In genomic region chr7:125257617-125258016, GRCh38 we compare ENCODE assay signal across 20 cellular contexts.
A peak's percentile ranks its signal among the peaks of the same experiment; 100 is the strongest.
DNase-seq lines count a peak whose midpoint lies in the region; ATAC-seq, FAIRE-seq and TF ChIP-seq lines count a peak whose summit lies in the region.
"Had no signal": no experiment of that assay in that cellular context is flagged by ENCODE, and none has a peak within 500 bp of the region (broad histone marks: within the 10 kb centered on the region; RNA-seq: fewer than 3 reads in every experiment).

No MANE protein-coding gene starts in this region.

- no peak for TF ChIP-seq EP300 in K562 (IDR thresholded peaks at IDR 0.05; ENCODE audit: low read length)
- no peak for TF ChIP-seq EP300 in transverse colon (IDR thresholded peaks at IDR 0.05; ENCODE audit: low read depth)

- no peak overlapping the region for H3K4me3 Mint-ChIP-seq in neural crest cell
- H3K4me3 Mint-ChIP-seq: CD8-positive, alpha-beta memory T cell; HFFc6 had no signal

- no peaks in the 10 kb centered on the region for H3K9me1 ChIP-seq in K562 (ENCODE audit: control insufficient read depth, insufficient read depth, low read length)

- no peak overlapping the region for H3K9ac ChIP-seq in K562 (ENCODE audit: insufficient read depth in 1 of 2, low read depth in 2 of 2, low read length in 2 of 2)
- H3K9ac ChIP-seq: BLaER1 had no signal

- POLR2A ChIA-PET in K562 (lab: Yijun Ruan, JAX): no interaction called here

- H3K36me3 Mint-ChIP-seq in neural crest cell (ENCODE audit: low read depth): no peaks in the 10 kb centered on the region
- H3K36me3 Mint-ChIP-seq: CD8-positive, alpha-beta memory T cell had no signal

- FAIRE-seq in K562 (lab: Jason Lieb, UNC) (no peak), pancreas (lab: Jason Lieb, UNC) (no peak)
- FAIRE-seq: HepG2 had no signal

- H3K4me3 ChIP-seq in cardiac muscle cell (no peak overlapping the region), K562 (no peak overlapping the region), pancreas (no peak overlapping the region), transverse colon (no peak overlapping the region)
- H3K4me3 ChIP-seq: BLaER1 had no signal

- WGBS in K562 (ENCODE audit: insufficient coverage, low coverage, missing lambda C conversion rate): 13% methylated on average over 2 of the region's 2 CpGs
- WGBS in pancreas, 2 donors: 61 to 82% methylated on average over 2 of the region's 2 CpGs
- WGBS in transverse colon (ENCODE audit: low coverage in 1 of 2), 2 donors: 64% methylated on average over 2 of the region's 2 CpGs; no CpG with 5 or more reads in 1 of the 2 donors

- H3K27me3 ChIP-seq in cardiac muscle cell: no peaks in the 10 kb centered on the region
- no peaks in the 10 kb centered on the region for H3K27me3 ChIP-seq in K562 (ENCODE audit: control insufficient read depth in 2 of 2, insufficient read depth in 2 of 2, low read length in 2 of 2)
- no peaks in the 10 kb centered on the region for H3K27me3 ChIP-seq in pancreas
- no peaks in the 10 kb centered on the region for H3K27me3 ChIP-seq in transverse colon
- H3K27me3 ChIP-seq: BLaER1 had no signal

- TF ChIP-seq CTCF in cardiac muscle cell (IDR thresholded peaks at IDR 0.05; ENCODE audit: low read depth, low read length): no peak
- TF ChIP-seq CTCF in K562 (IDR thresholded peaks at IDR 0.05 in 2 of 3, conservative IDR thresholded peaks at IDR 0.05 in 1 of 3; ENCODE audit: insufficient read depth in 2 of 3, low read depth in 1 of 3, low read length in 3 of 3): no peak
- no peak for TF ChIP-seq CTCF in neural crest cell (conservative IDR thresholded peaks at IDR 0.05)
- no peak for TF ChIP-seq CTCF in pancreas (IDR thresholded peaks at IDR 0.05)
- no peak for TF ChIP-seq CTCF in transverse colon (IDR thresholded peaks at IDR 0.05)

- H3K9me3 Mint-ChIP-seq in neural crest cell: no peaks in the 10 kb centered on the region

- no peaks in the 10 kb centered on the region for H4K20me1 ChIP-seq in K562 (replicated peaks; ENCODE audit: control insufficient read depth, insufficient read depth, low read length)
- H4K20me1 ChIP-seq: BLaER1 had no signal

- peaks cover 21% of the 10 kb centered on the region for H3K4me1 Mint-ChIP-seq in neural crest cell
- H3K4me1 Mint-ChIP-seq: CD8-positive, alpha-beta memory T cell had no signal

- intact Hi-C loops in left ventricle myocardium superior (cut with micrococcal nuclease): no loop called here
- intact Hi-C loops in K562 (cut with micrococcal nuclease): no loop called here
- intact Hi-C loops in pancreas (cut with DNase I): no loop called here
- intact Hi-C loops in transverse colon (cut with DNase I; ENCODE audit: low total_unique reads): no loop called here

- peak overlapping the region; percentile 92 for H3K27ac ChIP-seq in cardiac muscle cell
- no peak overlapping the region for H3K27ac ChIP-seq in K562 (ENCODE audit: extremely low read depth, low read depth, low read length)
- H3K27ac ChIP-seq in pancreas: no peak overlapping the region
- no peak overlapping the region for H3K27ac ChIP-seq in transverse colon
- H3K27ac ChIP-seq: BLaER1, HL-60 had no signal

- peak overlapping the region; percentile 25; the same call in 1 of the 2 replicates for H2AFZ ChIP-seq in K562 (ENCODE audit: low read depth, low read length)

- CTCF ChIA-PET in K562 (lab: Yijun Ruan, JAX; ENCODE audit: low intra/inter-chr PET ratio): no interaction called here

- TF ChIP-seq RAD21 in K562 (CRISPR knock-in tag; conservative IDR thresholded peaks at IDR 0.05 in 1 of 2, IDR thresholded peaks at IDR 0.05 in 1 of 2): no peak

- in situ Hi-C loops in K562 (cut with MboI): no loop called here
- in situ Hi-C loops in transverse colon (cut with MboI; ENCODE audit: low pct_ligation_motif_present in 1 of 4, low pct_unique_long_range_greater_than_20kb in 1 of 4, low sequenced_read_pairs in 3 of 4): no loop called here

- H3K4me2 ChIP-seq in K562 (ENCODE audit: insufficient read depth, low read length): no peak overlapping the region
- H3K4me2 ChIP-seq: BLaER1 had no signal

- TF ChIP-seq POLR2A in K562 (conservative IDR thresholded peaks at IDR 0.05) (no peak), transverse colon (IDR thresholded peaks at IDR 0.05) (no peak)

- H3K79me2 ChIP-seq in K562 (ENCODE audit: control insufficient read depth, insufficient read depth, low read length): no peaks in the 10 kb centered on the region

- DNase-seq in cardiac muscle cell (ENCODE audit: low read depth in 1 of 2, low spot score in 1 of 2) (no peak), left ventricle myocardium superior (no peak), K562 (ENCODE audit: extremely low read depth in 1 of 4, low spot score in 3 of 4) (no peak), neural crest cell (ENCODE audit: low read depth, low spot score) (no peak), pancreas (no peak), transverse colon (no peak)
- DNase-seq: 8988T; AML-193; Caco-2; CD8-positive, alpha-beta memory T cell; DND-41; GF-D8; GOT3; HCEC 1CT; HFFc6 had no signal

- H3K27ac Mint-ChIP-seq in neural crest cell (ENCODE audit: unreplicated experiment): peak overlapping the region; percentile 57
- H3K27ac Mint-ChIP-seq: CD8-positive, alpha-beta memory T cell; HFFc6 had no signal

- H3K4me1 ChIP-seq in cardiac muscle cell (ENCODE audit: low read depth) (peaks cover 54% of the 10 kb centered on the region), K562 (replicated peaks in 1 of 2; ENCODE audit: control insufficient read depth in 2 of 2, insufficient read depth in 2 of 2, low read length in 2 of 2) (no peaks in the 10 kb centered on the region; a peak in 1 of 5 replicates), pancreas (peaks cover 0 to 3% (median 0%) of the 10 kb centered on the region in 3 donors), transverse colon (no peaks in the 10 kb centered on the region)
- H3K4me1 ChIP-seq: BLaER1, Caco-2 had no signal

- H3K27me3 Mint-ChIP-seq in neural crest cell (ENCODE audit: low read depth): no peaks in the 10 kb centered on the region
- H3K27me3 Mint-ChIP-seq: CD8-positive, alpha-beta memory T cell had no signal

- no peak for ATAC-seq in left ventricle myocardium superior
- ATAC-seq in K562: no peak; the same call in 2 of the 3 replicates
- no peak for ATAC-seq in HG03196 (IDR thresholded peaks at IDR 0.05; ENCODE audit: unreplicated experiment)
- ATAC-seq in pancreas: no peak
- no peak for ATAC-seq in GM19397 (IDR thresholded peaks at IDR 0.05; ENCODE audit: unreplicated experiment)
- ATAC-seq: HepG2 had no signal

- H3K36me3 ChIP-seq in cardiac muscle cell (no peaks in the 10 kb centered on the region), K562 (ENCODE audit: control insufficient read depth, insufficient read depth, low read length) (no peaks in the 10 kb centered on the region), pancreas (no peaks in the 10 kb centered on the region), transverse colon (no peaks in the 10 kb centered on the region)
- H3K36me3 ChIP-seq: BLaER1 had no signal

- no peaks in the 10 kb centered on the region for H3K9me3 ChIP-seq in cardiac muscle cell (ENCODE audit: low read depth)
- no peaks in the 10 kb centered on the region for H3K9me3 ChIP-seq in K562 (replicated peaks; ENCODE audit: control insufficient read depth, insufficient read depth, low read depth, low read length)
- no peaks in the 10 kb centered on the region for H3K9me3 ChIP-seq in pancreas
- no peaks in the 10 kb centered on the region for H3K9me3 ChIP-seq in transverse colon
- H3K9me3 ChIP-seq: BLaER1, Caco-2 had no signal

- BruUV-seq in K562 (replicated peaks; lab: Mats Ljungman, UMichigan): no TSS peak

TF ChIP-seq in K562, 482 proteins besides CTCF, POLR2A, EP300 and RAD21 (continues in another document):
- TF ChIP-seq ZNF512 (tag; IDR thresholded peaks at IDR 0.05) (no peak), ZNF518B (CRISPR knock-in tag; IDR thresholded peaks at IDR 0.05) (no peak), ZC3H4 (CRISPR knock-in tag; IDR thresholded peaks at IDR 0.05; ENCODE audit: borderline replicate concordance) (no peak), ZNF140 (CRISPR knock-in tag; IDR thresholded peaks at IDR 0.05) (no peak)
